Comparison of ENCODE assay signal across 7 cellular contexts in the genomic region with DNA sequence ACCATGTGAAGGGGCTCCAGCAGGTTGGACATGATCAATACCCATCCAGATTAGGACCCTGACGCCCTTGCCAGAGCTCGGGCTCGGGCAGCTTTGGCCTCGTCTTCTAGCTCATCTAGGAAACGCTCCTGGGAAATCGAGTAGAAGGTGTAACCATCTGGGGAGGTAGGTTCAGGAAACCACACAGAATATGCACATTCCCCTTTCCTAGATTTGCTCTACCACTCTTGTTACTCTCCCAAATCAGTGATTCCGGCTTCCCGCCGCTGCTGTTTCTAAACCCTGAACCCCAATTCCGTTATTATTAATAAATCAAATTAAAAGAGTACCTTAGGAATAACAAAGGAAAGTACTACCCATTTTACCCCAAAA. TPM values are rescaled to one million over a fixed set of nuclear protein-coding genes. Genes with fewer than 3 reads are reported as not detected.
DNase-seq lines count a peak whose midpoint lies in the region; ATAC-seq and TF ChIP-seq lines count a peak whose summit lies in the region.

No MANE protein-coding gene starts in this region.

- H3K4me1 Mint-ChIP-seq in activated CD4-positive, alpha-beta memory T cell treated with anti-CD3 and anti-CD28 coated beads, Interleukin-2, amount 10 ng/mL, durations not matched to agents 7 days and 5 days, result peaks cover 24% of the 10 kb centered on the region

- H3K27ac ChIP-seq in HEK293 (ENCODE audit: extremely low read depth, low read depth, low read length) (peak overlapping the region; percentile 68; the same call in 1 of the 2 replicates), smooth muscle cell (ENCODE audit: low read depth) (no peak overlapping the region)

- H3K27me3 ChIP-seq in iPS-15b (ENCODE audit: control insufficient read depth, insufficient read depth, low read length) (peaks cover 14% of the 10 kb centered on the region), smooth muscle cell (ENCODE audit: low read depth) (no peaks in the 10 kb centered on the region)

- H3K36me3 Mint-ChIP-seq in activated CD4-positive, alpha-beta memory T cell treated with anti-CD3 and anti-CD28 coated beads, Interleukin-2, amount 10 ng/mL, durations not matched to agents 7 days and 5 days (ENCODE audit: low read depth), result peaks cover 9% of the 10 kb centered on the region

- no peak overlapping the region for H3K27ac Mint-ChIP-seq in activated CD4-positive, alpha-beta memory T cell treated with anti-CD3 and anti-CD28 coated beads, Interleukin-2, amount 10 ng/mL, durations not matched to agents 7 days and 5 days

- H3K4me3 ChIP-seq in HEK293 (ENCODE audit: low read depth, low read length), result peak overlapping the region; percentile 77
- peak overlapping the region; percentile 100 for H3K4me3 ChIP-seq in iPS-15b (ENCODE audit: low read depth, low read length)
- peak overlapping the region; percentile 92 for H3K4me3 ChIP-seq in smooth muscle cell

- POLR2A ChIA-PET in HEK293 (lab: Yijun Ruan, JAX), result interaction anchor here (1.0 to 2.4 kb wide), 7 partner anchors 11 to 47 kb away, joined by 3 to 13 read pairs (median 5); a partner anchor contains a TSS
- POLR2A ChIA-PET in activated CD4-positive, alpha-beta memory T cell treated with anti-CD3 and anti-CD28 coated beads, Interleukin-2, amount 10 ng/mL, durations not matched to agents 7 days and 5 days (lab: Charles Lee), result interaction anchor here (0.7 to 2.5 kb wide), 5 partner anchors 11 to 326 kb away, joined by 3 to 9 read pairs (median 3); a partner anchor contains a TSS

- H3K9ac ChIP-seq in iPS-15b (ENCODE audit: low read depth, low read length) (peak overlapping the region; percentile 88), smooth muscle cell (ENCODE audit: low read depth) (peak overlapping the region; percentile 78)

- DNase-seq in activated CD4-positive, alpha-beta memory T cell treated with anti-CD3 and anti-CD28 coated beads, Interleukin-2, amount 10 ng/mL, durations not matched to agents 7 days and 5 days, result no peak
- DNase-seq in smooth muscle cell (lab: John Stamatoyannopoulos, UW; ENCODE audit: unreplicated experiment) (no peak), NCI-H1092 (lab: John Stamatoyannopoulos, UW) (no peak)
- DNase-seq in stimulated activated CD4-positive, alpha-beta T cell treated with anti-CD3 and anti-CD28 coated beads, Interleukin-15, amount 100 ng/mL, for 24 hours, result no peak

- WGBS in smooth muscle cell (ENCODE audit: low lambda C conversion rate), result 52% methylated on average over 10 of the region's 10 CpGs

- H3K4me2 ChIP-seq in smooth muscle cell, result peak overlapping the region; percentile 97

- H3K4me3 Mint-ChIP-seq in activated CD4-positive, alpha-beta memory T cell treated with anti-CD3 and anti-CD28 coated beads, Interleukin-2, amount 10 ng/mL, durations not matched to agents 7 days and 5 days, result peak overlapping the region; percentile 91

- peaks cover 8% of the 10 kb centered on the region for H3K4me1 ChIP-seq in HEK293 (ENCODE audit: control insufficient read depth, insufficient read depth, low read length)
- no peaks in the 10 kb centered on the region for H3K4me1 ChIP-seq in iPS-15b (ENCODE audit: control insufficient read depth, insufficient read depth, low read length)
- H3K4me1 ChIP-seq in smooth muscle cell (ENCODE audit: low read depth), result peaks cover 9% of the 10 kb centered on the region

- TF ChIP-seq CTCF in HEK293 (tag by site-specific recombination; IDR thresholded peaks at IDR 0.05) (no peak), smooth muscle cell (IDR thresholded peaks at IDR 0.05; ENCODE audit: borderline replicate concordance, insufficient read depth, poor library complexity, severe bottlenecking) (no peak)

- no peaks in the 10 kb centered on the region for H3K9me3 Mint-ChIP-seq in activated CD4-positive, alpha-beta memory T cell treated with anti-CD3 and anti-CD28 coated beads, Interleukin-2, amount 10 ng/mL, durations not matched to agents 7 days and 5 days

- no peak for ATAC-seq in HG02623 (IDR thresholded peaks at IDR 0.05; ENCODE audit: unreplicated experiment)

- CTCF ChIA-PET in HEK293 (lab: Yijun Ruan, JAX), result interaction anchor here (0.5 to 3.2 kb wide), 6 partner anchors 21 to 590 kb away, joined by 3 to 23 read pairs (median 4); no protein-coding TSS in a partner anchor
- CTCF ChIA-PET in activated CD4-positive, alpha-beta memory T cell treated with anti-CD3 and anti-CD28 coated beads, Interleukin-2, amount 10 ng/mL, durations not matched to agents 7 days and 5 days (lab: Charles Lee), result interaction anchor here (0.7 to 1.3 kb wide), 4 partner anchors 24 to 200 kb away, joined by 3 to 5 read pairs (median 4); a partner anchor contains a TSS

- peaks cover 5% of the 10 kb centered on the region for H3K79me2 ChIP-seq in smooth muscle cell (ENCODE audit: low read depth)

- H3K27me3 Mint-ChIP-seq in activated CD4-positive, alpha-beta memory T cell treated with anti-CD3 and anti-CD28 coated beads, Interleukin-2, amount 10 ng/mL, durations not matched to agents 7 days and 5 days, result peaks cover 10% of the 10 kb centered on the region

- peak overlapping the region; percentile 92 for H2AFZ ChIP-seq in smooth muscle cell (ENCODE audit: low read depth)

- H3K9me3 ChIP-seq in HEK293 (ENCODE audit: control insufficient read depth, insufficient read depth, low read depth, low read length), result no peaks in the 10 kb centered on the region
- H3K9me3 ChIP-seq in iPS-15b (ENCODE audit: control insufficient read depth, insufficient read depth, low read length), result no peaks in the 10 kb centered on the region
- H3K9me3 ChIP-seq in smooth muscle cell (replicated peaks; ENCODE audit: low read depth), result no peaks in the 10 kb centered on the region

- H3F3A ChIP-seq in smooth muscle cell (ENCODE audit: low read depth), result no peaks in the 10 kb centered on the region

- H3K36me3 ChIP-seq in HEK293 (ENCODE audit: control insufficient read depth in 2 of 2, insufficient read depth in 1 of 2, low read length in 2 of 2) (peaks cover 0 to 33% of the 10 kb centered on the region in 2 experiments; a peak in 1 of 3 replicates), iPS-15b (ENCODE audit: control insufficient read depth, insufficient read depth, low read length) (peaks cover 10% of the 10 kb centered on the region), smooth muscle cell (ENCODE audit: low read depth) (no peaks in the 10 kb centered on the region)

- no peaks in the 10 kb centered on the region for H4K20me1 ChIP-seq in smooth muscle cell (ENCODE audit: low read depth)

TF ChIP-seq in HEK293, 187 proteins besides CTCF, POLR2A, EP300 and RAD21:
- TF ChIP-seq, protein P1, sequence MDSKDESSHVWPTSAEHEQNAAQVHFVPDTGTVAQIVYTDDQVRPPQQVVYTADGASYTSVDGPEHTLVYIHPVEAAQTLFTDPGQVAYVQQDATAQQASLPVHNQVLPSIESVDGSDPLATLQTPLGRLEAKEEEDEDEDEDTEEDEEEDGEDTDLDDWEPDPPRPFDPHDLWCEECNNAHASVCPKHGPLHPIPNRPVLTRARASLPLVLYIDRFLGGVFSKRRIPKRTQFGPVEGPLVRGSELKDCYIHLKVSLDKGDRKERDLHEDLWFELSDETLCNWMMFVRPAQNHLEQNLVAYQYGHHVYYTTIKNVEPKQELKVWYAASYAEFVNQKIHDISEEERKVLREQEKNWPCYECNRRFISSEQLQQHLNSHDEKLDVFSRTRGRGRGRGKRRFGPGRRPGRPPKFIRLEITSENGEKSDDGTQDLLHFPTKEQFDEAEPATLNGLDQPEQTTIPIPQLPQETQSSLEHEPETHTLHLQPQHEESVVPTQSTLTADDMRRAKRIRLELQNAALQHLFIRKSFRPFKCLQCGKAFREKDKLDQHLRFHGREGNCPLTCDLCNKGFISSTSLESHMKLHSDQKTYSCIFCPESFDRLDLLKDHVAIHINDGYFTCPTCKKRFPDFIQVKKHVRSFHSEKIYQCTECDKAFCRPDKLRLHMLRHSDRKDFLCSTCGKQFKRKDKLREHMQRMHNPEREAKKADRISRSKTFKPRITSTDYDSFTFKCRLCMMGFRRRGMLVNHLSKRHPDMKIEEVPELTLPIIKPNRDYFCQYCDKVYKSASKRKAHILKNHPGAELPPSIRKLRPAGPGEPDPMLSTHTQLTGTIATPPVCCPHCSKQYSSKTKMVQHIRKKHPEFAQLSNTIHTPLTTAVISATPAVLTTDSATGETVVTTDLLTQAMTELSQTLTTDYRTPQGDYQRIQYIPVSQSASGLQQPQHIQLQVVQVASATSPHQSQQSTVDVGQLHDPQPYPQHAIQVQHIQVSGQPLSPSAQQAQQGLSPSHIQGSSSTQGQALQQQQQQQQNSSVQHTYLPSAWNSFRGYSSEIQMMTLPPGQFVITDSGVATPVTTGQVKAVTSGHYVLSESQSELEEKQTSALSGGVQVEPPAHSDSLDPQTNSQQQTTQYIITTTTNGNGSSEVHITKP (tag by site-specific recombination; IDR thresholded peaks at IDR 0.05), result peak; percentile 84
- no peak for TF ChIP-seq ZNF174 (tag by site-specific recombination; IDR thresholded peaks at IDR 0.05)
TF ChIP-seq in HEK293: peak in this region for 1.

RNA-seq across cellular contexts. Expression of a gene that starts 0.5 kb away (rescaled TPM):
- total RNA-seq in activated CD4-positive, alpha-beta memory T cell treated with anti-CD3 and anti-CD28 coated beads, Interleukin-2, amount 10 ng/mL, durations not matched to agents 7 days and 5 days, result 10 to 100 TPM; 35.1 to 37.0 TPM
- 71.1 and 106 TPM in 2 replicates for total RNA-seq in smooth muscle cell
- polyA plus RNA-seq in smooth muscle cell, result 127 and 147 TPM in 2 replicates

RNA-seq across cellular contexts. Expression of a gene that starts 0.7 kb away (rescaled TPM):
- total RNA-seq in activated CD4-positive, alpha-beta memory T cell treated with anti-CD3 and anti-CD28 coated beads, Interleukin-2, amount 10 ng/mL, durations not matched to agents 7 days and 5 days, result not detected
- not detected in 2 replicates for total RNA-seq in smooth muscle cell
- polyA plus RNA-seq in smooth muscle cell, result 0.17 and 0.71 TPM in 2 replicates

RNA-seq across cellular contexts. Expression of a gene that starts 17.6 kb away (rescaled TPM):
- total RNA-seq in activated CD4-positive, alpha-beta memory T cell treated with anti-CD3 and anti-CD28 coated beads, Interleukin-2, amount 10 ng/mL, durations not matched to agents 7 days and 5 days, result under 1 TPM; 0.18 to 0.20 TPM
- total RNA-seq in smooth muscle cell, result 0.22 and 0.49 TPM in 2 replicates
- polyA plus RNA-seq in smooth muscle cell, result 0.39 TPM in 1 of 2 replicates, not detected in the other

RNA-seq across cellular contexts. Expression of a gene that starts 24.7 kb away (rescaled TPM):
- total RNA-seq in activated CD4-positive, alpha-beta memory T cell treated with anti-CD3 and anti-CD28 coated beads, Interleukin-2, amount 10 ng/mL, durations not matched to agents 7 days and 5 days, result 10 to 100 TPM; 52.8 to 53.0 TPM
- total RNA-seq in smooth muscle cell, result 91.0 and 108 TPM in 2 replicates
- polyA plus RNA-seq in smooth muscle cell, result 129 and 139 TPM in 2 replicates

RNA-seq across cellular contexts. Expression of a gene that starts 26.1 kb away (rescaled TPM):
- total RNA-seq in activated CD4-positive, alpha-beta memory T cell treated with anti-CD3 and anti-CD28 coated beads, Interleukin-2, amount 10 ng/mL, durations not matched to agents 7 days and 5 days, result 10 to 100 TPM; 95.6 to 96.8 TPM
- 57.5 and 66.5 TPM in 2 replicates for total RNA-seq in smooth muscle cell
- 54.8 and 61.9 TPM in 2 replicates for polyA plus RNA-seq in smooth muscle cell
